21 cellular contexts compared by ENCODE assay signal in genomic region chr5:145178667-145179523, GRCh38.
DNase-seq lines count a peak whose midpoint lies in the region; ATAC-seq and TF ChIP-seq lines count a peak whose summit lies in the region.
"Had no signal": no experiment of that assay in that cellular context is flagged by ENCODE, and none has a peak within 500 bp of the region (broad histone marks: within the 10 kb centered on the region; RNA-seq: fewer than 3 reads in every experiment).

No MANE protein-coding gene starts in this region.

- H3K4me1 ChIP-seq in H9 (ENCODE audit: insufficient read depth, low read length) (peaks cover 5% of the 10 kb centered on the region; the same call in 1 of the 2 replicates), RWPE2 (ENCODE audit: insufficient read depth, poor library complexity, severe bottlenecking) (no peaks in the 10 kb centered on the region), hepatocyte (ENCODE audit: insufficient read depth) (no peaks in the 10 kb centered on the region), osteoblast (ENCODE audit: insufficient read depth, low read length) (no peaks in the 10 kb centered on the region)
- H3K4me1 ChIP-seq: BLaER1 treated with 17β-estradiol and CSF1 and Interleukin-3, amounts not matched to agents 10 nM and 100 nM; SJCRH30; tibial nerve had no signal

- H3K4me3 ChIP-seq in RWPE2 (ENCODE audit: severe bottlenecking): no peak overlapping the region
- no peak overlapping the region for H3K4me3 ChIP-seq in hepatocyte
- H3K4me3 ChIP-seq in osteoblast (ENCODE audit: insufficient read depth, low read length): no peak overlapping the region
- H3K4me3 ChIP-seq in foreskin fibroblast (ENCODE audit: low read depth in 1 of 2, low read length in 2 of 2): no peak overlapping the region
- H3K4me3 ChIP-seq: BLaER1 treated with 17β-estradiol and CSF1 and Interleukin-3, amounts not matched to agents 10 nM and 100 nM; HAP-1; SJCRH30; tibial nerve had no signal

- no peak overlapping the region for H4K8ac ChIP-seq in H9 (replicated peaks; ENCODE audit: insufficient read length, low read depth, low read length)

- H4K5ac ChIP-seq in H9 (ENCODE audit: insufficient read length, low read depth, low read length): no peak overlapping the region

- H3K9me3 ChIP-seq in H9 (ENCODE audit: control insufficient read depth, low read depth, low read length) (no peaks in the 10 kb centered on the region), RWPE2 (ENCODE audit: severe bottlenecking) (no peaks in the 10 kb centered on the region), hepatocyte (ENCODE audit: low read depth) (no peaks in the 10 kb centered on the region), osteoblast (ENCODE audit: low read depth, low read length) (no peaks in the 10 kb centered on the region)
- H3K9me3 ChIP-seq: BLaER1 treated with 17β-estradiol and CSF1 and Interleukin-3, amounts not matched to agents 10 nM and 100 nM; HAP-1; SJCRH30; tibial nerve had no signal

- H3K18ac ChIP-seq in H9 (ENCODE audit: insufficient read length, low read depth, low read length): no peak overlapping the region

- H2AK5ac ChIP-seq in H9 (ENCODE audit: insufficient read length, low read length): no peak overlapping the region

- H3K79me2 ChIP-seq in H9 (ENCODE audit: insufficient read depth, low read length): no peaks in the 10 kb centered on the region
- H3K79me2 ChIP-seq in hepatocyte: no peaks in the 10 kb centered on the region
- no peaks in the 10 kb centered on the region for H3K79me2 ChIP-seq in osteoblast (ENCODE audit: insufficient read depth, low read length)

- no CpG with 5 or more reads among the region's 3 CpGs for WGBS in H9 (ENCODE audit: extremely low coverage, insufficient read length, low lambda C conversion rate)
- whole genome bisulfite sequencing in hepatocyte (ENCODE audit: low lambda C conversion rate, missing lambda C conversion rate): 60% methylated on average over 3 of the region's 3 CpGs

- H3K27me3 ChIP-seq in H9 (ENCODE audit: insufficient read depth, low read length) (no peaks in the 10 kb centered on the region), RWPE2 (ENCODE audit: insufficient read depth, poor library complexity, severe bottlenecking) (no peaks in the 10 kb centered on the region), hepatocyte (no peaks in the 10 kb centered on the region), osteoblast (ENCODE audit: insufficient read depth, low read length) (no peaks in the 10 kb centered on the region)
- H3K27me3 ChIP-seq: BLaER1 treated with 17β-estradiol and CSF1 and Interleukin-3, amounts not matched to agents 10 nM and 100 nM; SJCRH30; tibial nerve had no signal

- no peaks in the 10 kb centered on the region for H3K27me3 Mint-ChIP-seq in H9 (ENCODE audit: low read depth)
- no peaks in the 10 kb centered on the region for H3K27me3 Mint-ChIP-seq in activated T-cell treated with anti-CD3 and anti-CD28 coated beads, Interleukin-2, amount 50 U/mL, for 72 hours (ENCODE audit: low read depth)
- H3K27me3 Mint-ChIP-seq in nephron progenitor cell (ENCODE audit: low read depth, poor library complexity): no peaks in the 10 kb centered on the region
- H3K27me3 Mint-ChIP-seq: activated CD8-positive, alpha-beta memory T cell treated with anti-CD3 and anti-CD28 coated beads, Interleukin-2, amount 10 ng/mL, durations not matched to agents 7 days and 5 days; memory B cell; stimulated activated memory B cell treated with anti-CD40 and anti-IgM and Interleukin-4, amounts not matched to agents 10 μg/mL and 1 μg/mL and 100 μg/mL, for 72 hours had no signal

- peak overlapping the region; percentile 0 for H3K4me2 ChIP-seq in H9 (ENCODE audit: insufficient read depth, insufficient read length, low read length)
- no peak overlapping the region for H3K4me2 ChIP-seq in hepatocyte
- no peak overlapping the region for H3K4me2 ChIP-seq in osteoblast (ENCODE audit: insufficient read depth, low read length)
- H3K4me2 ChIP-seq: BLaER1 treated with 17β-estradiol and CSF1 and Interleukin-3, amounts not matched to agents 10 nM and 100 nM had no signal

- no peak overlapping the region for H3K14ac ChIP-seq in H9 (ENCODE audit: insufficient read depth, low read length)

- H3K9ac ChIP-seq in H9 (ENCODE audit: extremely low read depth, insufficient read length, low read length): no peak overlapping the region
- H3K9ac ChIP-seq: BLaER1 treated with 17β-estradiol and CSF1 and Interleukin-3, amounts not matched to agents 10 nM and 100 nM had no signal

- no peak for TF ChIP-seq CTCF in H9 (conservative IDR thresholded peaks at IDR 0.05)
- no peak for TF ChIP-seq CTCF in RWPE2 (IDR thresholded peaks at IDR 0.05; ENCODE audit: poor library complexity, severe bottlenecking)
- TF ChIP-seq CTCF in hepatocyte (IDR thresholded peaks at IDR 0.05; ENCODE audit: poor library complexity): no peak
- no peak for TF ChIP-seq CTCF in osteoblast (IDR thresholded peaks at IDR 0.05; ENCODE audit: extremely low read depth, low read depth, low read length)
- TF ChIP-seq CTCF in nephron progenitor cell (IDR thresholded peaks at IDR 0.05): no peak
- TF ChIP-seq CTCF in foreskin fibroblast (IDR thresholded peaks at IDR 0.05; ENCODE audit: low read depth, low read length): no peak

- H3K23ac ChIP-seq in H9 (ENCODE audit: insufficient read length, low read depth, low read length): no peak overlapping the region

- no peaks in the 10 kb centered on the region for H3K36me3 Mint-ChIP-seq in H9 (ENCODE audit: insufficient read depth in 1 of 3, low read depth in 3 of 3)
- no peaks in the 10 kb centered on the region for H3K36me3 Mint-ChIP-seq in activated T-cell treated with anti-CD3 and anti-CD28 coated beads, Interleukin-2, amount 50 U/mL, for 72 hours (ENCODE audit: insufficient read depth in 2 of 2)
- no peaks in the 10 kb centered on the region for H3K36me3 Mint-ChIP-seq in nephron progenitor cell (ENCODE audit: low read depth)
- H3K36me3 Mint-ChIP-seq: activated CD8-positive, alpha-beta memory T cell treated with anti-CD3 and anti-CD28 coated beads, Interleukin-2, amount 10 ng/mL, durations not matched to agents 7 days and 5 days; memory B cell; stimulated activated memory B cell treated with anti-CD40 and anti-IgM and Interleukin-4, amounts not matched to agents 10 μg/mL and 1 μg/mL and 100 μg/mL, for 72 hours had no signal

- no peak overlapping the region for H2BK5ac ChIP-seq in H9 (ENCODE audit: insufficient read length, low read length)

- H2AFZ ChIP-seq in H9 (ENCODE audit: low read length) (no peak overlapping the region), hepatocyte (no peak overlapping the region), osteoblast (ENCODE audit: low read length) (no peak overlapping the region)

- H3K4me3 Mint-ChIP-seq in H9: no peak overlapping the region; a peak in 1 of 5 replicates
- no peak overlapping the region for H3K4me3 Mint-ChIP-seq in activated T-cell treated with anti-CD3 and anti-CD28 coated beads, Interleukin-2, amount 50 U/mL, for 72 hours
- H3K4me3 Mint-ChIP-seq in nephron progenitor cell: no peak overlapping the region
- H3K4me3 Mint-ChIP-seq: activated CD8-positive, alpha-beta memory T cell treated with anti-CD3 and anti-CD28 coated beads, Interleukin-2, amount 10 ng/mL, durations not matched to agents 7 days and 5 days; memory B cell; neural crest cell; stimulated activated memory B cell treated with anti-CD40 and anti-IgM and Interleukin-4, amounts not matched to agents 10 μg/mL and 1 μg/mL and 100 μg/mL, for 72 hours had no signal

- H2BK20ac ChIP-seq in H9 (ENCODE audit: low read depth, low read length, poor library complexity, severe bottlenecking): no peak overlapping the region

- H3K27ac ChIP-seq in H9 (ENCODE audit: insufficient read length, low read depth, low read length) (peak overlapping the region; percentile 4), RWPE2 (ENCODE audit: poor library complexity, severe bottlenecking) (no peak overlapping the region), hepatocyte (no peak overlapping the region), osteoblast (ENCODE audit: low read depth, low read length) (no peak overlapping the region)
- H3K27ac ChIP-seq: BLaER1 treated with 17β-estradiol and CSF1 and Interleukin-3, amounts not matched to agents 10 nM and 100 nM; SJCRH30; tibial nerve had no signal

- ATAC-seq in RWPE2 (ENCODE audit: low read depth): peak; percentile 36; the same call in 1 of the 3 replicates
- ATAC-seq in activated T-cell treated with anti-CD3 and anti-CD28 coated beads, Interleukin-2, amount 50 U/mL, for 72 hours (replicated peaks in 1 of 2): no peak
- ATAC-seq: activated CD8-positive, alpha-beta memory T cell treated with anti-CD3 and anti-CD28 coated beads, Interleukin-2, amount 10 ng/mL, durations not matched to agents 7 days and 5 days; stimulated activated memory B cell treated with anti-CD40 and anti-IgM and Interleukin-4, amounts not matched to agents 10 μg/mL and 1 μg/mL and 100 μg/mL, for 72 hours had no signal

- no peak overlapping the region for H3T11ph ChIP-seq in H9 (ENCODE audit: low read length)

- H3K4me1 Mint-ChIP-seq in H9 (peaks cover 35 to 40% of the 10 kb centered on the region in 2 experiments), nephron progenitor cell (peaks cover 29% of the 10 kb centered on the region)
- H3K4me1 Mint-ChIP-seq in activated T-cell treated with anti-CD3 and anti-CD28 coated beads, Interleukin-2, amount 50 U/mL, for 72 hours (ENCODE audit: low read depth): no peaks in the 10 kb centered on the region
- H3K4me1 Mint-ChIP-seq: activated CD8-positive, alpha-beta memory T cell treated with anti-CD3 and anti-CD28 coated beads, Interleukin-2, amount 10 ng/mL, durations not matched to agents 7 days and 5 days; memory B cell; stimulated activated memory B cell treated with anti-CD40 and anti-IgM and Interleukin-4, amounts not matched to agents 10 μg/mL and 1 μg/mL and 100 μg/mL, for 72 hours had no signal

- H4K91ac ChIP-seq in H9 (ENCODE audit: insufficient read length, low read depth, low read length): no peak overlapping the region

- H3K9me2 ChIP-seq in hepatocyte (replicated peaks; ENCODE audit: insufficient read depth): no peaks in the 10 kb centered on the region

- no peaks in the 10 kb centered on the region for H3K79me1 ChIP-seq in H9 (ENCODE audit: insufficient read depth, low read depth, low read length, poor library complexity, severe bottlenecking)

- H4K20me1 ChIP-seq in H9 (ENCODE audit: control insufficient read depth, insufficient read depth, insufficient read length) (no peaks in the 10 kb centered on the region), hepatocyte (ENCODE audit: insufficient read depth, poor library complexity, severe bottlenecking) (no peaks in the 10 kb centered on the region), osteoblast (ENCODE audit: insufficient read depth, low read length) (no peaks in the 10 kb centered on the region)
- H4K20me1 ChIP-seq: BLaER1 treated with 17β-estradiol and CSF1 and Interleukin-3, amounts not matched to agents 10 nM and 100 nM had no signal

- H3K4ac ChIP-seq in H9 (ENCODE audit: low read depth, low read length): no peak overlapping the region

- H3K27ac Mint-ChIP-seq in H9: peak overlapping the region; percentile 78 to 96 (median 95)
- H3K27ac Mint-ChIP-seq in activated T-cell treated with anti-CD3 and anti-CD28 coated beads, Interleukin-2, amount 50 U/mL, for 72 hours: no peak overlapping the region
- H3K27ac Mint-ChIP-seq in nephron progenitor cell: no peak overlapping the region
- H3K27ac Mint-ChIP-seq: activated CD8-positive, alpha-beta memory T cell treated with anti-CD3 and anti-CD28 coated beads, Interleukin-2, amount 10 ng/mL, durations not matched to agents 7 days and 5 days; memory B cell; stimulated activated memory B cell treated with anti-CD40 and anti-IgM and Interleukin-4, amounts not matched to agents 10 μg/mL and 1 μg/mL and 100 μg/mL, for 72 hours had no signal

- H2BK15ac ChIP-seq in H9 (ENCODE audit: low read depth, low read length): no peak overlapping the region

- H3K36me3 ChIP-seq in RWPE2 (ENCODE audit: low read depth) (no peaks in the 10 kb centered on the region), hepatocyte (replicated peaks; ENCODE audit: insufficient read depth, low read depth) (no peaks in the 10 kb centered on the region), osteoblast (ENCODE audit: insufficient read depth, low read length) (no peaks in the 10 kb centered on the region)
- H3K36me3 ChIP-seq: BLaER1 treated with 17β-estradiol and CSF1 and Interleukin-3, amounts not matched to agents 10 nM and 100 nM; HAP-1; SJCRH30; tibial nerve had no signal

- H3K23me2 ChIP-seq in H9 (ENCODE audit: insufficient read length, low read depth, low read length, poor library complexity, severe bottlenecking): no peaks in the 10 kb centered on the region

- H3K9me3 Mint-ChIP-seq in H9 (no peaks in the 10 kb centered on the region; a peak in 1 of 5 replicates), nephron progenitor cell (no peaks in the 10 kb centered on the region)
- peaks cover 2 to 5% of the 10 kb centered on the region in 2 donors for H3K9me3 Mint-ChIP-seq in activated T-cell treated with anti-CD3 and anti-CD28 coated beads, Interleukin-2, amount 50 U/mL, for 72 hours
- H3K9me3 Mint-ChIP-seq: memory B cell; neural crest cell; stimulated activated memory B cell treated with anti-CD40 and anti-IgM and Interleukin-4, amounts not matched to agents 10 μg/mL and 1 μg/mL and 100 μg/mL, for 72 hours had no signal

- DNase-seq in H9: no peak
- DNase-seq in RWPE2 (ENCODE audit: low spot score): no peak
- peak; percentile 49 for DNase-seq in hepatocyte (ENCODE audit: low spot score)
- DNase-seq in osteoblast (ENCODE audit: insufficient read length, low spot score, missing footprints): peak; percentile 34
- DNase-seq in G401 (ENCODE audit: low spot score): no peak
- DNase-seq in activated T-cell treated with anti-CD3 and anti-CD28 coated beads, Interleukin-2, amount 50 U/mL, for 72 hours: no peak
- no peak for DNase-seq in nephron progenitor cell
- DNase-seq in foreskin fibroblast: no peak
- DNase-seq: activated CD4-positive, alpha-beta T cell treated with anti-CD3 and anti-CD28 coated beads for 1 hour; activated CD8-positive, alpha-beta memory T cell treated with anti-CD3 and anti-CD28 coated beads, Interleukin-2, amount 10 ng/mL, durations not matched to agents 7 days and 5 days; activated gamma-delta T cell treated with Interleukin-2 at 50 U/mL for 16 hours; cortex of kidney; NCI-H1436; NCI-H2227 treated with DMSO at 0.1 percent for 48 hours; SJCRH30 had no signal

- H2BK120ac ChIP-seq in H9 (ENCODE audit: low read depth, low read length, poor library complexity, severe bottlenecking): no peak overlapping the region

- in situ Hi-C loops in G401 (cut with HindIII; ENCODE audit: low sequenced_read_pairs): no loop called here

- H2BK12ac ChIP-seq in H9 (ENCODE audit: insufficient read length, low read depth, low read length): no peak overlapping the region

- no peak overlapping the region for H3K56ac ChIP-seq in H9 (ENCODE audit: insufficient read length, low read depth, low read length)

Comparison
In these comparisons a context has a peak if more than half of its experiments do, and no peak if none do; other contexts are left out.
1. DNase-seq: peak in hepatocyte (single experiment) and osteoblast (single experiment); none in H9 (single experiment), RWPE2 (single experiment), G401 (single experiment), activated T-cell treated with anti-CD3 and anti-CD28 coated beads, Interleukin-2, amount 50 U/mL, for 72 hours (0 of 2), nephron progenitor cell (single experiment) and foreskin fibroblast (0 of 2).
2. H3K27ac Mint-ChIP-seq: peak in H9 (3 of 3); none in activated T-cell treated with anti-CD3 and anti-CD28 coated beads, Interleukin-2, amount 50 U/mL, for 72 hours (single experiment) and nephron progenitor cell (single experiment).